In the genomic region with DNA sequence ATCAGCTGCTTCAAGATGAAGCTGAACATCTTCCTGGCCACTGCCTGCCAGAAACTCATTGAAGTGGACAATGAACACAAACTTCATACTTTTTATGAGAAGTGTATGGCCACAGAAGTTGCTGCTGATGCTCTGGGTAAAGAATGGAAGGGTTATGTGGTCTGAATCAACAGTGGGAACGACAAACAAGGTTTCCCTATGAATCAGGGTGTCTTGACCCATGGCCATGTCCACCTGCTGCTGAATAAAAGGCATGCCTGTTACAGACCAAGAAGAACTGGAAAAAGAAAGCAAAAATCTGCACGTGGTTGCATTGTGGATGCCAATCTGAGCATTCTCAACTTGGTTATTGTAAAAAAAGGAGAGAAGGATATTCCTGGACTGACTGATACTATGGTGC, we compare ENCODE assay signal across 16 cellular contexts. TPM values are rescaled to one million over a fixed set of nuclear protein-coding genes. Genes with fewer than 3 reads are reported as not detected.
DNase-seq lines count a peak whose midpoint lies in the region; ATAC-seq, FAIRE-seq and TF ChIP-seq lines count a peak whose summit lies in the region.
"Had no signal": no experiment of that assay in that cellular context is flagged by ENCODE, and none has a peak within 500 bp of the region (broad histone marks: within the 10 kb centered on the region; RNA-seq: fewer than 3 reads in every experiment).

No MANE protein-coding gene starts in this region.

- in situ Hi-C loops in GM12878 (cut with MboI) = no loop called here

- H3K27me3 Mint-ChIP-seq in CD8-positive, alpha-beta T cell (ENCODE audit: low read depth) = no peaks in the 10 kb centered on the region
- peaks cover 1% of the 10 kb centered on the region for H3K27me3 Mint-ChIP-seq in IgD-negative memory B cell

- CTCF ChIA-PET in CD8-positive, alpha-beta T cell (lab: Charles Lee) = interaction anchor here (0.9 to 19.1 kb wide), 22 partner anchors 8 to 319 kb away, joined by 3 to 384 read pairs (median 6); a partner anchor contains a TSS
- CTCF ChIA-PET in GM12878 (lab: Yijun Ruan, JAX) = interaction anchor here (1.0 to 10.9 kb wide), 26 partner anchors 9 to 372 kb away, joined by 3 to 273 read pairs (median 11); a partner anchor contains a TSS

- WGBS in GM12878 (ENCODE audit: insufficient coverage, insufficient replicate concordance, low lambda C conversion rate, missing lambda C conversion rate) = 0% methylated on average over 2 of the region's 2 CpGs

- H3K4me1 Mint-ChIP-seq in CD8-positive, alpha-beta T cell (ENCODE audit: low read depth) = peaks cover 24% of the 10 kb centered on the region
- H3K4me1 Mint-ChIP-seq in IgD-negative memory B cell = peaks cover 38 to 47% (median 43%) of the 10 kb centered on the region in 3 donors

- RAD21 ChIA-PET in GM12878 (lab: Charles Lee; ENCODE audit: unreplicated experiment) = interaction anchor here (0.6 to 9.8 kb wide), 23 partner anchors 10 to 377 kb away, joined by 3 to 169 read pairs (median 4); a partner anchor contains a TSS

- no peak for TF ChIP-seq RAD21 in GM12878 (IDR thresholded peaks at IDR 0.05; ENCODE audit: insufficient read depth, low read depth, low read length)

- H3K4me3 ChIP-seq in CD8-positive, alpha-beta T cell (ENCODE audit: low read depth, low read length) = no peak overlapping the region
- no peak overlapping the region for H3K4me3 ChIP-seq in GM12878
- no peak overlapping the region for H3K4me3 ChIP-seq in left ventricle myocardium inferior
- H3K4me3 ChIP-seq: left lung had no signal

- no peaks in the 10 kb centered on the region for H3K27me3 ChIP-seq in CD8-positive, alpha-beta T cell (ENCODE audit: insufficient read depth, low read length)
- no peaks in the 10 kb centered on the region for H3K27me3 ChIP-seq in GM12878 (replicated peaks in 1 of 2; ENCODE audit: control insufficient read depth in 2 of 2, insufficient read depth in 2 of 2, low read length in 1 of 2)
- no peaks in the 10 kb centered on the region for H3K27me3 ChIP-seq in left ventricle myocardium inferior (ENCODE audit: low read depth)
- H3K27me3 ChIP-seq: left lung had no signal

- no peak for TF ChIP-seq EP300 in GM12878 (IDR thresholded peaks at IDR 0.05; ENCODE audit: borderline replicate concordance in 1 of 2, control insufficient read depth in 1 of 2, low read depth in 2 of 2, low read length in 2 of 2)

- POLR2A ChIA-PET in CD8-positive, alpha-beta T cell (lab: Charles Lee) = interaction anchor here (1.0 to 2.4 kb wide), 9 partner anchors 11 to 66 kb away, joined by 3 to 8 read pairs (median 5); no protein-coding TSS in a partner anchor
- POLR2A ChIA-PET in GM12878 (lab: Charles Lee) = interaction anchor here (0.6 to 2.2 kb wide), 9 partner anchors 11 to 319 kb away, joined by 3 to 10 read pairs (median 6); no protein-coding TSS in a partner anchor

- no peak for TF ChIP-seq CTCF in CD8-positive, alpha-beta T cell (IDR thresholded peaks at IDR 0.05)
- TF ChIP-seq CTCF in GM12878 (IDR thresholded peaks at IDR 0.05 in 2 of 3, conservative IDR thresholded peaks at IDR 0.05 in 1 of 3; ENCODE audit: control insufficient read depth in 2 of 3, extremely low read depth in 1 of 3, insufficient read depth in 1 of 3, low read depth in 3 of 3, low read length in 3 of 3) (no peak), left ventricle myocardium inferior (IDR thresholded peaks at IDR 0.05; ENCODE audit: borderline replicate concordance) (no peak)

- no peaks in the 10 kb centered on the region for H3K36me3 ChIP-seq in CD8-positive, alpha-beta T cell (ENCODE audit: insufficient read depth, low read length)
- no peaks in the 10 kb centered on the region for H3K36me3 ChIP-seq in GM12878 (ENCODE audit: control insufficient read depth in 2 of 2, insufficient read depth in 2 of 2, low read length in 1 of 2)
- H3K36me3 ChIP-seq in left ventricle myocardium inferior = no peaks in the 10 kb centered on the region
- H3K36me3 ChIP-seq: left lung had no signal

- ATAC-seq in CD8-positive, alpha-beta T cell = no peak
- ATAC-seq in GM12878 = peak; percentile 63
- ATAC-seq in GM21786 (IDR thresholded peaks at IDR 0.05; ENCODE audit: unreplicated experiment) = no peak
- ATAC-seq: left lung had no signal

- H3K79me2 ChIP-seq in GM12878 (ENCODE audit: control insufficient read depth, insufficient read depth, low read length) = peaks cover 2% of the 10 kb centered on the region; the same call in 1 of the 2 replicates

- no peak overlapping the region; the same call in 1 of the 2 replicates for H3K9ac ChIP-seq in GM12878 (ENCODE audit: control insufficient read depth, insufficient read depth, low read length)

- no peak overlapping the region for H3K27ac ChIP-seq in CD8-positive, alpha-beta T cell (ENCODE audit: low read depth, low read length)
- H3K27ac ChIP-seq in GM12878 (ENCODE audit: control insufficient read depth, insufficient read depth) (peak overlapping the region; percentile 44; the same call in 1 of the 2 replicates), left ventricle myocardium inferior (replicated peaks) (no peak overlapping the region)
- H3K27ac ChIP-seq: C4-2B, left lung had no signal

- H3K27ac Mint-ChIP-seq in CD8-positive, alpha-beta T cell = peak overlapping the region; percentile 41
- peak overlapping the region; percentile 63 to 93 (median 91) for H3K27ac Mint-ChIP-seq in IgD-negative memory B cell

- FAIRE-seq in GM18507 (lab: Jason Lieb, UNC) (peak; percentile 33), GM12878 (lab: Jason Lieb, UNC) (no peak)

- H3K9me3 ChIP-seq in CD8-positive, alpha-beta T cell (ENCODE audit: low read length) = no peaks in the 10 kb centered on the region
- H3K9me3 ChIP-seq in GM12878 (replicated peaks; ENCODE audit: control insufficient read depth, insufficient read depth, low read length) (no peaks in the 10 kb centered on the region), left ventricle myocardium inferior (replicated peaks) (peaks cover 3% of the 10 kb centered on the region)
- H3K9me3 ChIP-seq: left lung had no signal

- peaks cover 11% of the 10 kb centered on the region for H3K4me1 ChIP-seq in CD8-positive, alpha-beta T cell (ENCODE audit: insufficient read depth, low read length)
- peaks cover 12% of the 10 kb centered on the region for H3K4me1 ChIP-seq in GM12878 (ENCODE audit: control insufficient read depth, insufficient read depth, low read length)
- peaks cover 6% of the 10 kb centered on the region for H3K4me1 ChIP-seq in left ventricle myocardium inferior

- no peak for DNase-seq in CD8-positive, alpha-beta T cell
- DNase-seq in GM18507 (ENCODE audit: extremely low spot score, insufficient read length, low read depth) (no peak), GM12878 (ENCODE audit: low read depth, low spot score) (no peak), NCI-H345 treated with DMSO at 0.1 percent for 48 hours (lab: John Stamatoyannopoulos, UW; ENCODE audit: unreplicated experiment) (no peak), cardiac septum (ENCODE audit: low spot score) (no peak), left ventricle myocardium inferior (no peak)
- DNase-seq: activated CD4-positive, alpha-beta T cell treated with anti-CD3 and anti-CD28 coated beads, Interleukin-2, amount 50 U/mL, for 4 hours; left lung; NCI-H146; NCI-H524; retina; T-helper 9 cell had no signal

- H3K4me2 ChIP-seq in GM12878 (ENCODE audit: control insufficient read depth, insufficient read depth) = peak overlapping the region; percentile 89

- no TSS peak for BruUV-seq in GM12878 (replicated peaks; lab: Mats Ljungman, UMichigan)

- H3K36me3 Mint-ChIP-seq in CD8-positive, alpha-beta T cell = no peaks in the 10 kb centered on the region
- peaks cover 2% of the 10 kb centered on the region for H3K36me3 Mint-ChIP-seq in IgD-negative memory B cell

- H3K4me3 Mint-ChIP-seq in CD8-positive, alpha-beta T cell = peak overlapping the region; percentile 6
- peak overlapping the region; percentile 54 to 85 (median 66) for H3K4me3 Mint-ChIP-seq in IgD-negative memory B cell

- no peaks in the 10 kb centered on the region for H3K9me3 Mint-ChIP-seq in CD8-positive, alpha-beta T cell
- peaks cover 0 to 2% (median 0%) of the 10 kb centered on the region in 3 donors for H3K9me3 Mint-ChIP-seq in IgD-negative memory B cell

- no peak for TF ChIP-seq POLR2A in GM12878 (IDR thresholded peaks at IDR 0.05; ENCODE audit: low read depth, low read length)

- SMC1A ChIA-PET in GM12878 (lab: Charles Lee; ENCODE audit: uncharacterized antibody, unreplicated experiment) = interaction anchor here (0.8 to 14.6 kb wide), 29 partner anchors 11 to 372 kb away, joined by 3 to 255 read pairs (median 11); a partner anchor contains a TSS

- no peaks in the 10 kb centered on the region for H4K20me1 ChIP-seq in GM12878 (ENCODE audit: control insufficient read depth, insufficient read depth)

- H2AFZ ChIP-seq in GM12878 (ENCODE audit: control insufficient read depth, low read depth, low read length) = peak overlapping the region; percentile 79

- intact Hi-C loops in CD8-positive, alpha-beta T cell (cut with DNase I, micrococcal nuclease) = no loop called here
- intact Hi-C loops in GM12878 (cut with micrococcal nuclease; ENCODE audit: unreplicated experiment) (no loop called here), cardiac septum (cut with DNase I) (no loop called here), left ventricle myocardium inferior (cut with micrococcal nuclease) (no loop called here)

RNA-seq across cellular contexts. Expression of a gene that starts 22.2 kb away (rescaled TPM):
- 10 to 100 TPM; 88.0 to 90.4 TPM for total RNA-seq in CD8-positive, alpha-beta T cell
- polyA plus RNA-seq in IgD-negative memory B cell (158 TPM), GM12878 (2011; rRNA removed) (351 and 618 TPM in 2 replicates), GM12878 (2014; fragmentation: Illumina TruSeq; extraction: Trizol) (102 and 135 TPM in 2 replicates), GM12878 (2014; fragmentation: Nextera tagmentation; extraction: Ambion mirVana) (10 to 100 TPM; 63.8 to 92.9 TPM), GM12878 (2014; rRNA removed) (53.4 and 70.7 TPM in 2 replicates), GM12878 (2016; fragmentation: Nextera tagmentation; extraction: Ambion mirVana) (10 to 100 TPM; 42.1 to 56.9 TPM)
- total RNA-seq in GM12878 (2013; cell fraction: nucleolus; rRNA removed) = 365 and 388 TPM in 2 replicates
- total RNA-seq in GM12878 (2014; rRNA removed) (79.4 and 101 TPM in 2 replicates), GM12878 (2014; rRNA removed; fragmentation: Illumina TruSeq; extraction: Trizol) (134 and 136 TPM in 2 replicates), GM12878 (2021) (85.5 and 88.0 TPM in 2 replicates), cardiac septum (1.8 TPM), left ventricle myocardium inferior (8.1 TPM)
- 22.3 TPM for polyA plus RNA-seq in GM12878 (2011; ENCODE audit: low read depth)
- 93.8 and 107 TPM in 2 replicates for polyA plus RNA-seq in GM12878 (2011; cell fraction: cytosol; rRNA removed)
- 169 and 198 TPM in 2 replicates for polyA plus RNA-seq in GM12878 (2011; cell fraction: nucleus; rRNA removed)
- polyA plus RNA-seq in GM12878 (2012) = 37.8 and 62.2 TPM in 2 replicates
- 200 and 265 TPM in 2 replicates for polyA minus RNA-seq in GM12878 (2011; rRNA and poly(A)+ RNA removed)
- polyA minus RNA-seq in GM12878 (2011; cell fraction: cytosol; rRNA and poly(A)+ RNA removed) = 83.1 and 90.7 TPM in 2 replicates
- polyA minus RNA-seq in GM12878 (2011; cell fraction: nucleus; rRNA and poly(A)+ RNA removed) = 108 and 125 TPM in 2 replicates
- polyA plus RNA-seq: neural cell had no signal

RNA-seq across cellular contexts. Expression of a gene that starts 52.0 kb away (rescaled TPM):
- 100 to 1,000 TPM; 161 to 178 TPM for total RNA-seq in CD8-positive, alpha-beta T cell
- 28.4 TPM for polyA plus RNA-seq in IgD-negative memory B cell
- total RNA-seq in GM12878 (2013; cell fraction: nucleolus; rRNA removed) = 192 and 210 TPM in 2 replicates
- 25.1 and 30.8 TPM in 2 replicates for total RNA-seq in GM12878 (2014; rRNA removed)
- total RNA-seq in GM12878 (2014; rRNA removed; fragmentation: Illumina TruSeq; extraction: Trizol) = 33.4 and 33.9 TPM in 2 replicates
- total RNA-seq in GM12878 (2021) = 23.2 and 24.3 TPM in 2 replicates
- polyA plus RNA-seq in GM12878 (2011; ENCODE audit: low read depth) = 11.0 TPM
- polyA plus RNA-seq in GM12878 (2011; rRNA removed) = 75.8 and 118 TPM in 2 replicates
- polyA plus RNA-seq in GM12878 (2011; cell fraction: cytosol; rRNA removed) = 38.3 and 48.2 TPM in 2 replicates
- 77.2 and 113 TPM in 2 replicates for polyA plus RNA-seq in GM12878 (2011; cell fraction: nucleus; rRNA removed)
- 18.8 and 22.7 TPM in 2 replicates for polyA plus RNA-seq in GM12878 (2012)
- 31.8 and 44.0 TPM in 2 replicates for polyA plus RNA-seq in GM12878 (2014; fragmentation: Illumina TruSeq; extraction: Trizol)
- polyA plus RNA-seq in GM12878 (2014; fragmentation: Nextera tagmentation; extraction: Ambion mirVana) = 10 to 100 TPM; 13.8 to 17.8 TPM
- 16.1 and 21.4 TPM in 2 replicates for polyA plus RNA-seq in GM12878 (2014; rRNA removed)
- 10 to 100 TPM; 27.9 to 30.2 TPM for polyA plus RNA-seq in GM12878 (2016; fragmentation: Nextera tagmentation; extraction: Ambion mirVana)
- polyA minus RNA-seq in GM12878 (2011; rRNA and poly(A)+ RNA removed) = 76.5 and 81.3 TPM in 2 replicates
- 13.5 and 14.9 TPM in 2 replicates for polyA minus RNA-seq in GM12878 (2011; cell fraction: cytosol; rRNA and poly(A)+ RNA removed)
- polyA minus RNA-seq in GM12878 (2011; cell fraction: nucleus; rRNA and poly(A)+ RNA removed) = 93.9 and 98.3 TPM in 2 replicates
- 31.5 TPM for total RNA-seq in cardiac septum
- total RNA-seq in left ventricle myocardium inferior = 30.4 TPM
